8 cellular contexts compared by ENCODE assay signal in genomic region chr9:14313378-14313940, GRCh38. TPM values are rescaled to one million over a fixed set of nuclear protein-coding genes. Genes with fewer than 3 reads are reported as not detected.
DNase-seq lines count a peak whose midpoint lies in the region; ATAC-seq and TF ChIP-seq lines count a peak whose summit lies in the region.

No MANE protein-coding gene starts in this region.

- H3K9me3 Mint-ChIP-seq in activated naive CD4-positive, alpha-beta T cell treated with anti-CD3 and anti-CD28 coated beads, Interleukin-2, amount 50 U/mL, for 24 hours, result no peaks in the 10 kb centered on the region

- CTCF ChIA-PET in BJ (lab: Yijun Ruan, JAX), result no interaction called here

- H3K9me3 ChIP-seq in HUES6 (ENCODE audit: control insufficient read depth, insufficient read depth, low read depth, low read length) (no peaks in the 10 kb centered on the region), left ventricle myocardium inferior (replicated peaks) (no peaks in the 10 kb centered on the region), psoas muscle (no peaks in the 10 kb centered on the region)

- H3K4me1 Mint-ChIP-seq in activated naive CD4-positive, alpha-beta T cell treated with anti-CD3 and anti-CD28 coated beads, Interleukin-2, amount 50 U/mL, for 24 hours, result peaks cover 15% of the 10 kb centered on the region

- no peak overlapping the region for H3K27ac ChIP-seq in HUES6 (ENCODE audit: low read depth, low read length)
- peak overlapping the region; percentile 100 for H3K27ac ChIP-seq in left ventricle myocardium inferior (replicated peaks)
- H3K27ac ChIP-seq in psoas muscle, result peak overlapping the region; percentile 99

- no peaks in the 10 kb centered on the region for H3K36me3 Mint-ChIP-seq in activated naive CD4-positive, alpha-beta T cell treated with anti-CD3 and anti-CD28 coated beads, Interleukin-2, amount 50 U/mL, for 24 hours

- H3K27ac Mint-ChIP-seq in activated naive CD4-positive, alpha-beta T cell treated with anti-CD3 and anti-CD28 coated beads, Interleukin-2, amount 50 U/mL, for 24 hours, result no peak overlapping the region

- no peak for DNase-seq in BJ (ENCODE audit: low read depth)
- DNase-seq in left ventricle myocardium inferior, result no peak
- peak in 1 of 2 donors; percentile 76 for DNase-seq in psoas muscle
- no peak for DNase-seq in OCI-M1 (lab: John Stamatoyannopoulos, UW)
- no peak for DNase-seq in SIG-M5 (lab: John Stamatoyannopoulos, UW)

- H3K9ac ChIP-seq in HUES6 (ENCODE audit: low read length), result peak overlapping the region; percentile 66

- H3K27me3 ChIP-seq in BJ (ENCODE audit: control insufficient read depth, insufficient read depth, low read length) (peaks cover 22% of the 10 kb centered on the region), HUES6 (ENCODE audit: control insufficient read depth, insufficient read depth, low read length) (peaks cover 46% of the 10 kb centered on the region), left ventricle myocardium inferior (ENCODE audit: low read depth) (no peaks in the 10 kb centered on the region), psoas muscle (ENCODE audit: insufficient read depth in 3 of 3, low read length in 2 of 3) (no peaks in the 10 kb centered on the region)

- POLR2A ChIA-PET in BJ (lab: Charles Lee), result no interaction called here

- H3K4me1 ChIP-seq in HUES6 (ENCODE audit: control insufficient read depth, insufficient read depth, low read length) (peaks cover 29% of the 10 kb centered on the region), left ventricle myocardium inferior (peaks cover 68% of the 10 kb centered on the region), psoas muscle (peaks cover 34% of the 10 kb centered on the region)

- TF ChIP-seq CTCF in BJ (IDR thresholded peaks at IDR 0.05; ENCODE audit: insufficient read depth, low read depth, low read length), result no peak
- TF ChIP-seq CTCF in left ventricle myocardium inferior (IDR thresholded peaks at IDR 0.05; ENCODE audit: borderline replicate concordance), result no peak
- no peak for TF ChIP-seq CTCF in psoas muscle (IDR thresholded peaks at IDR 0.05)

- peak overlapping the region; percentile 66 for H3K4me3 Mint-ChIP-seq in activated naive CD4-positive, alpha-beta T cell treated with anti-CD3 and anti-CD28 coated beads, Interleukin-2, amount 50 U/mL, for 24 hours

- H3K36me3 ChIP-seq in BJ (ENCODE audit: control insufficient read depth, insufficient read depth, low read length) (no peaks in the 10 kb centered on the region), HUES6 (ENCODE audit: control insufficient read depth, insufficient read depth, low read length) (no peaks in the 10 kb centered on the region), left ventricle myocardium inferior (no peaks in the 10 kb centered on the region), psoas muscle (ENCODE audit: insufficient read depth in 1 of 2, low read depth in 1 of 2) (no peaks in the 10 kb centered on the region)

- peak; percentile 15 to 53 (median 34) for ATAC-seq in psoas muscle
- no peak for ATAC-seq in activated CD4-positive, CD25-positive, alpha-beta regulatory T cell treated with anti-CD3 and anti-CD28 coated beads, Interleukin-2, amount 50 U/mL, for 24 hours

- peaks cover 52% of the 10 kb centered on the region for H3K27me3 Mint-ChIP-seq in activated naive CD4-positive, alpha-beta T cell treated with anti-CD3 and anti-CD28 coated beads, Interleukin-2, amount 50 U/mL, for 24 hours

- 0 to 1% (median 0%) methylated on average over 33 of the region's 33 CpGs for WGBS in psoas muscle, 3 donors

- intact Hi-C loops in left ventricle myocardium inferior (cut with micrococcal nuclease), result loop anchor here (10.0 kb wide), 1 partner anchor 219 kb away; no protein-coding TSS in a partner anchor
- intact Hi-C loops in psoas muscle (cut with DNase I), result loop anchor here (10.0 kb wide), 2 partner anchors 279 to 1169 kb away; no protein-coding TSS in a partner anchor

- H3K4me3 ChIP-seq in BJ (ENCODE audit: low read depth, low read length) (peak overlapping the region; percentile 35), HUES6 (ENCODE audit: low read depth, low read length) (peak overlapping the region; percentile 67), left ventricle myocardium inferior (peak overlapping the region; percentile 80), psoas muscle (peak overlapping the region; percentile 93)

RNA-seq across cellular contexts. Expression of gene NFIB, which starts 0.5 kb away (rescaled TPM):
- polyA plus RNA-seq in BJ (2011; rRNA removed) (0.25 and 0.47 TPM in 2 replicates), psoas muscle (10 to 100 TPM in 1 of 3 donors, 1 to 10 TPM in 2; 5.8 to 17.1 (median 6.1) TPM)
- polyA minus RNA-seq in BJ (2011; rRNA and poly(A)+ RNA removed), result 0.47 and 1.0 TPM in 2 replicates
- total RNA-seq in left ventricle myocardium inferior (110 TPM), psoas muscle (10 to 100 TPM; 35.0 to 65.1 (median 47.3) TPM)

Comparison
In these comparisons a context has a peak if more than half of its experiments do, and no peak if none do; other contexts are left out.
1. H3K4me3 ChIP-seq: peak in every context shown above with its lines; median percentile 93 in psoas muscle; 80 in left ventricle myocardium inferior; 67 in HUES6; 35 in BJ.
2. ATAC-seq: peak in psoas muscle (4 of 4); none in activated CD4-positive, CD25-positive, alpha-beta regulatory T cell treated with anti-CD3 and anti-CD28 coated beads, Interleukin-2, amount 50 U/mL, for 24 hours (0 of 2).